Comparison of ENCODE assay signal across 21 cellular contexts in genomic region chr2:112756207-112756606, GRCh38. TPM values are rescaled to one million over a fixed set of nuclear protein-coding genes. Genes with fewer than 3 reads are reported as not detected.
DNase-seq lines count a peak whose midpoint lies in the region; ATAC-seq, FAIRE-seq and TF ChIP-seq lines count a peak whose summit lies in the region.
"Had no signal": no experiment of that assay in that cellular context is flagged by ENCODE, and none has a peak within 500 bp of the region (broad histone marks: within the 10 kb centered on the region; RNA-seq: fewer than 3 reads in every experiment).

No MANE protein-coding gene starts in this region.

- no peak overlapping the region for H3K27ac ChIP-seq in A673 (ENCODE audit: low read depth, low read length, poor library complexity, severe bottlenecking)
- H3K27ac ChIP-seq in thyroid gland, result no peak overlapping the region
- H3K27ac ChIP-seq in substantia nigra (ENCODE audit: low read depth, low read length, poor library complexity, severe bottlenecking), result no peak overlapping the region
- H3K27ac ChIP-seq: A549, C4-2B, SJCRH30 had no signal

- H3K9me3 Mint-ChIP-seq in Calu3 (ENCODE audit: low read depth, unreplicated experiment) (no peaks in the 10 kb centered on the region), natural killer cell (no peaks in the 10 kb centered on the region)
- H3K9me3 Mint-ChIP-seq: H9 had no signal

- no peaks in the 10 kb centered on the region for H3K27me3 ChIP-seq in A673 (replicated peaks; ENCODE audit: insufficient read depth, low read depth, low read length, poor library complexity)
- no peaks in the 10 kb centered on the region for H3K27me3 ChIP-seq in bronchial epithelial cell (ENCODE audit: control insufficient read depth, insufficient read depth, low read length)
- no peaks in the 10 kb centered on the region for H3K27me3 ChIP-seq in thyroid gland
- H3K27me3 ChIP-seq: SJCRH30 had no signal

- intact Hi-C loops in A673 (cut with micrococcal nuclease; ENCODE audit: unreplicated experiment) (no loop called here), Calu3 (cut with micrococcal nuclease; ENCODE audit: unreplicated experiment) (no loop called here), natural killer cell (cut with micrococcal nuclease) (no loop called here), thyroid gland (cut with DNase I) (no loop called here)

- ATAC-seq in natural killer cell (no peak), GM19452 (IDR thresholded peaks at IDR 0.05; ENCODE audit: unreplicated experiment) (no peak)
- ATAC-seq: A549 had no signal

- H3K36me3 ChIP-seq in A673 (ENCODE audit: insufficient read depth, low read length, poor library complexity, severe bottlenecking) (peaks cover 94% of the 10 kb centered on the region), bronchial epithelial cell (ENCODE audit: control insufficient read depth, insufficient read depth, low read length) (no peaks in the 10 kb centered on the region), thyroid gland (no peaks in the 10 kb centered on the region)

- POLR2A ChIA-PET in A673 (lab: Charles Lee; ENCODE audit: low non-redundant PET), result no interaction called here

- H3K4me3 Mint-ChIP-seq in Calu3 (ENCODE audit: low read depth, unreplicated experiment) (no peak overlapping the region), natural killer cell (no peak overlapping the region)
- H3K4me3 Mint-ChIP-seq: H9 had no signal

- CTCF ChIA-PET in A673 (lab: Charles Lee), result no interaction called here
- CTCF ChIA-PET in Calu3 (lab: Charles Lee), result no interaction called here

- BruUV-seq in A673 (replicated peaks; lab: Mats Ljungman, UMichigan), result TSS peak; percentile 24
- TSS peak; percentile 3 for BruUV-seq in Calu3 (replicated peaks; lab: Mats Ljungman, UMichigan)

- H3K36me3 Mint-ChIP-seq in Calu3 (ENCODE audit: insufficient read depth, unreplicated experiment), result peaks cover 39% of the 10 kb centered on the region
- H3K36me3 Mint-ChIP-seq in natural killer cell, result no peaks in the 10 kb centered on the region

- no peaks in the 10 kb centered on the region for H3K27me3 Mint-ChIP-seq in Calu3 (ENCODE audit: unreplicated experiment)
- H3K27me3 Mint-ChIP-seq in natural killer cell (ENCODE audit: low read depth in 2 of 2), result no peaks in the 10 kb centered on the region

- H3K4me1 Mint-ChIP-seq in Calu3 (ENCODE audit: low read depth, unreplicated experiment), result peaks cover 43% of the 10 kb centered on the region
- H3K4me1 Mint-ChIP-seq in natural killer cell, result peaks cover 8 to 16% of the 10 kb centered on the region in 2 donors
- H3K4me1 Mint-ChIP-seq: H9 had no signal

- TF ChIP-seq POLR2A in thyroid gland (IDR thresholded peaks at IDR 0.05), result no peak

- no peaks in the 10 kb centered on the region for H3K9me3 ChIP-seq in A673 (ENCODE audit: low read depth, low read length, poor library complexity, severe bottlenecking)
- H3K9me3 ChIP-seq in thyroid gland, result no peaks in the 10 kb centered on the region
- H3K9me3 ChIP-seq: A549, Caco-2, SJCRH30 had no signal

- WGBS in thyroid gland, 2 donors, result 93 to 94% methylated on average over 3 of the region's 3 CpGs

- DNase-seq in A673 (ENCODE audit: low spot score) (no peak), Calu3 (no peak), bronchial epithelial cell (ENCODE audit: low read depth) (no peak), natural killer cell (no peak), thyroid gland (no peak), substantia nigra (lab: John Stamatoyannopoulos, UW) (no peak)
- DNase-seq: Caco-2; EL; H9; MV-4-11; NCI-H1417; NCI-H187 treated with DMSO at 0.1 percent for 48 hours; NCI-H446; NCI-H69; NK-92 treated with Interleukin-12 subunit alpha and Interleukin-12 subunit beta, amount 100 ng/mL, for 24 hours; SJCRH30 had no signal

- H3K4me1 ChIP-seq in A673 (ENCODE audit: insufficient read depth, low read length, poor library complexity, severe bottlenecking) (no peaks in the 10 kb centered on the region), thyroid gland (no peaks in the 10 kb centered on the region)
- H3K4me1 ChIP-seq: SJCRH30 had no signal

- no peak for TF ChIP-seq CTCF in A673 (conservative IDR thresholded peaks at IDR 0.05; ENCODE audit: low read depth, low read length)
- no peak for TF ChIP-seq CTCF in Calu3 (IDR thresholded peaks at IDR 0.05; ENCODE audit: unreplicated experiment)
- TF ChIP-seq CTCF in bronchial epithelial cell (IDR thresholded peaks at IDR 0.05; ENCODE audit: insufficient read depth, low read length, severe bottlenecking), result no peak
- TF ChIP-seq CTCF in natural killer cell (IDR thresholded peaks at IDR 0.05), result no peak
- no peak for TF ChIP-seq CTCF in thyroid gland (IDR thresholded peaks at IDR 0.05)

- peak; percentile 28 for FAIRE-seq in bronchial epithelial cell (lab: Jason Lieb, UNC)
- FAIRE-seq: A549 had no signal

- H3K27ac Mint-ChIP-seq in Calu3 (ENCODE audit: unreplicated experiment), result no peak overlapping the region
- peak overlapping the region; percentile 4 to 68 for H3K27ac Mint-ChIP-seq in natural killer cell

- H3K4me3 ChIP-seq in A673 (ENCODE audit: low read depth, low read length, poor library complexity, severe bottlenecking) (no peak overlapping the region), bronchial epithelial cell (ENCODE audit: low read depth, low read length) (no peak overlapping the region), thyroid gland (replicated peaks in 1 of 3) (no peak overlapping the region)
- H3K4me3 ChIP-seq: A549, SJCRH30 had no signal

RNA-seq across cellular contexts. Expression of gene CKAP2L, which starts 8.2 kb away (rescaled TPM):
- 48.1 and 49.6 TPM in 2 replicates for total RNA-seq in A673 (2021)
- 27.4 and 42.5 TPM in 2 replicates for total RNA-seq in Calu3 (2022)
- total RNA-seq in bronchial epithelial cell, result 0.13 and 0.26 TPM in 2 replicates
- total RNA-seq in natural killer cell, result 1 to 10 TPM; 1.2 to 3.4 (median 1.2) TPM
- under 1 TPM in 3 of 4 donors, not detected in 1; 0.13 to 0.29 (median 0.22) TPM for total RNA-seq in thyroid gland

RNA-seq across cellular contexts. Expression of gene IL1A, which starts 28.1 kb away (rescaled TPM):
- total RNA-seq in A673 (2021), result 5.4 and 6.3 TPM in 2 replicates
- 6.4 and 14.4 TPM in 2 replicates for total RNA-seq in Calu3 (2022)
- 53.5 and 82.7 TPM in 2 replicates for total RNA-seq in bronchial epithelial cell
- 1 to 10 TPM in 1 of 3 donors, under 1 TPM in 1, not detected in 1; 0.45 to 1.6 TPM for total RNA-seq in natural killer cell
- total RNA-seq in thyroid gland, result under 1 TPM in 1 of 4 donors, not detected in 3; 0.40 TPM
- total RNA-seq: Caco-2, OCI-LY7, SJCRH30 had no signal

RNA-seq across cellular contexts. Expression of gene NT5DC4, which starts 35.4 kb away (rescaled TPM):
- not detected in 2 replicates for total RNA-seq in A673 (2021)
- 10.1 and 13.6 TPM in 2 replicates for total RNA-seq in Calu3 (2022)
- total RNA-seq in bronchial epithelial cell, result not detected in 2 replicates
- 1 to 10 TPM in 1 of 3 donors, under 1 TPM in 1, not detected in 1; 0.45 to 2.0 TPM for total RNA-seq in natural killer cell
- total RNA-seq in thyroid gland, result not detected
- total RNA-seq: H9, HT1080, OCI-LY7, SJCRH30 had no signal
